In genomic region chr12:105357162-105357691, GRCh38 we compare ENCODE assay signal across 9 cellular contexts. TPM values are rescaled to one million over a fixed set of nuclear protein-coding genes. Genes with fewer than 3 reads are reported as not detected.
DNase-seq lines count a peak whose midpoint lies in the region; ATAC-seq and TF ChIP-seq lines count a peak whose summit lies in the region.
"Had no signal": no experiment of that assay in that cellular context is flagged by ENCODE, and none has a peak within 500 bp of the region (broad histone marks: within the 10 kb centered on the region; RNA-seq: fewer than 3 reads in every experiment).

No MANE protein-coding gene starts in this region.

- ATAC-seq in GM18519 (IDR thresholded peaks at IDR 0.05; ENCODE audit: low FRiP score, unreplicated experiment), result peak; percentile 76
- peak; percentile 53 to 80 for ATAC-seq in natural killer cell treated with Interleukin-12 subunit alpha and Interleukin-12 subunit beta and Interleukin-15 and Interleukin-18, amount 100 ng/mL, for 72 hours
- ATAC-seq in right cardiac atrium, result no peak
- no peak for ATAC-seq in heart left ventricle

- peak overlapping the region; percentile 68 to 73 for H3K27ac Mint-ChIP-seq in natural killer cell treated with Interleukin-12 subunit alpha and Interleukin-12 subunit beta and Interleukin-15 and Interleukin-18, amount 100 ng/mL, for 72 hours

- peaks cover 34% of the 10 kb centered on the region for H3K79me2 ChIP-seq in MM.1S (ENCODE audit: low read length)

- H3K4me1 Mint-ChIP-seq in natural killer cell treated with Interleukin-12 subunit alpha and Interleukin-12 subunit beta and Interleukin-15 and Interleukin-18, amount 100 ng/mL, for 72 hours (ENCODE audit: low read depth in 2 of 2), result peaks cover 43 to 61% of the 10 kb centered on the region in 2 donors

- H3F3A ChIP-seq in MM.1S (ENCODE audit: insufficient read depth, low read length), result peaks cover 21% of the 10 kb centered on the region

- 50 to 63% (median 61%) methylated on average over 6 of the region's 6 CpGs for WGBS in spleen, 5 donors
- 49% methylated on average over 6 of the region's 6 CpGs for WGBS in right cardiac atrium
- WGBS in heart left ventricle, 4 donors, result 53 to 66% (median 56%) methylated on average over 6 of the region's 6 CpGs

- no peaks in the 10 kb centered on the region for H3K27me3 ChIP-seq in MM.1S (replicated peaks; ENCODE audit: insufficient read depth, low read length)
- H3K27me3 ChIP-seq in spleen (replicated peaks in 1 of 7), result no peaks in the 10 kb centered on the region
- H3K27me3 ChIP-seq in right cardiac atrium (ENCODE audit: control insufficient read depth, insufficient read depth), result no peaks in the 10 kb centered on the region
- H3K27me3 ChIP-seq in heart left ventricle, result no peaks in the 10 kb centered on the region
- H3K27me3 ChIP-seq: cardiac muscle cell had no signal

- peaks cover 9% of the 10 kb centered on the region for H3K36me3 Mint-ChIP-seq in natural killer cell treated with Interleukin-12 subunit alpha and Interleukin-12 subunit beta and Interleukin-15 and Interleukin-18, amount 100 ng/mL, for 72 hours

- H3K9ac ChIP-seq in MM.1S (ENCODE audit: low read length), result peak overlapping the region; percentile 27; the same call in 1 of the 2 replicates

- H3K36me3 ChIP-seq in MM.1S (replicated peaks; ENCODE audit: insufficient read depth, low read length), result no peaks in the 10 kb centered on the region
- H3K36me3 ChIP-seq in spleen, result no peaks in the 10 kb centered on the region
- no peaks in the 10 kb centered on the region for H3K36me3 ChIP-seq in heart left ventricle
- H3K36me3 ChIP-seq: cardiac muscle cell had no signal

- H3K9me3 ChIP-seq in MM.1S (replicated peaks; ENCODE audit: insufficient read depth, low read length) (no peaks in the 10 kb centered on the region), spleen (no peaks in the 10 kb centered on the region), right cardiac atrium (ENCODE audit: control insufficient read depth, low read length) (no peaks in the 10 kb centered on the region), heart left ventricle (no peaks in the 10 kb centered on the region)

- peak overlapping the region; percentile 54 for H3K4me2 ChIP-seq in MM.1S (ENCODE audit: low read depth, low read length)

- DNase-seq in HCEC 1CT (peak; percentile 26), MM.1S (peak; percentile 87), spleen (no peak), right cardiac atrium (no peak), heart left ventricle (no peak), NCI-H82 treated with DMSO at 0.1 percent for 48 hours (lab: John Stamatoyannopoulos, UW; ENCODE audit: unreplicated experiment) (no peak)
- no peak for DNase-seq in natural killer cell treated with Interleukin-12 subunit alpha and Interleukin-12 subunit beta and Interleukin-15 and Interleukin-18, amount 100 ng/mL, for 72 hours (ENCODE audit: low spot score)

- TF ChIP-seq CTCF in MM.1S (IDR thresholded peaks at IDR 0.05; ENCODE audit: low read length) (no peak), spleen (IDR thresholded peaks at IDR 0.05 in 8 of 11, conservative IDR thresholded peaks at IDR 0.05 in 3 of 11) (no peak), heart left ventricle (IDR thresholded peaks at IDR 0.05) (no peak)

- peak overlapping the region; percentile 75 for H3K27ac ChIP-seq in MM.1S (ENCODE audit: low read length)
- no peak overlapping the region for H3K27ac ChIP-seq in spleen
- no peak overlapping the region for H3K27ac ChIP-seq in right cardiac atrium (ENCODE audit: low read length)
- no peak overlapping the region for H3K27ac ChIP-seq in heart left ventricle
- H3K27ac ChIP-seq: cardiac muscle cell had no signal

- H3K9me3 Mint-ChIP-seq in natural killer cell treated with Interleukin-12 subunit alpha and Interleukin-12 subunit beta and Interleukin-15 and Interleukin-18, amount 100 ng/mL, for 72 hours, result no peaks in the 10 kb centered on the region

- no peak for TF ChIP-seq POLR2A in spleen (IDR thresholded peaks at IDR 0.05)
- no peak for TF ChIP-seq POLR2A in heart left ventricle (IDR thresholded peaks at IDR 0.05)

- H3K27me3 Mint-ChIP-seq in natural killer cell treated with Interleukin-12 subunit alpha and Interleukin-12 subunit beta and Interleukin-15 and Interleukin-18, amount 100 ng/mL, for 72 hours, result no peaks in the 10 kb centered on the region

- peak overlapping the region; percentile 37 for H3K4me3 ChIP-seq in MM.1S (ENCODE audit: low read length)
- no peak overlapping the region for H3K4me3 ChIP-seq in spleen
- no peak overlapping the region for H3K4me3 ChIP-seq in right cardiac atrium (ENCODE audit: low read length)
- no peak overlapping the region for H3K4me3 ChIP-seq in heart left ventricle
- H3K4me3 ChIP-seq: cardiac muscle cell had no signal

- H3K4me3 Mint-ChIP-seq in natural killer cell treated with Interleukin-12 subunit alpha and Interleukin-12 subunit beta and Interleukin-15 and Interleukin-18, amount 100 ng/mL, for 72 hours, result peak overlapping the region; percentile 51

- H2AFZ ChIP-seq in MM.1S (ENCODE audit: low read length), result peak overlapping the region; percentile 46

- no peaks in the 10 kb centered on the region for H4K20me1 ChIP-seq in MM.1S (ENCODE audit: insufficient read depth, low read length)

- no peaks in the 10 kb centered on the region for H3K9me2 ChIP-seq in MM.1S (replicated peaks; ENCODE audit: insufficient read depth, low read length)

- H3K4me1 ChIP-seq in MM.1S (ENCODE audit: low read length) (peaks cover 29% of the 10 kb centered on the region), spleen (peaks cover 0 to 28% (median 5%) of the 10 kb centered on the region in 6 donors), right cardiac atrium (ENCODE audit: control insufficient read depth, insufficient read depth, low read length) (no peaks in the 10 kb centered on the region), heart left ventricle (peaks cover 0 to 11% (median 5%) of the 10 kb centered on the region in 12 donors)

- intact Hi-C loops in spleen (cut with DNase I; ENCODE audit: low total_unique reads) (no loop called here), right cardiac atrium (cut with DNase I) (no loop called here), heart left ventricle (cut with DNase I) (no loop called here)

RNA-seq across cellular contexts. Expression of gene C12orf75, which starts 26.7 kb away (rescaled TPM):
- 100 to 1,000 TPM in 1 of 2 donors, 10 to 100 TPM in 1; 65.5 to 159 TPM for total RNA-seq in natural killer cell treated with Interleukin-12 subunit alpha and Interleukin-12 subunit beta and Interleukin-15 and Interleukin-18, amount 100 ng/mL, for 72 hours
- total RNA-seq in spleen (10 to 100 TPM; 12.7 to 33.4 (median 17.6) TPM), right cardiac atrium (1 to 10 TPM; 1.5 to 1.8 (median 1.6) TPM), heart left ventricle (10 to 100 TPM in 2 of 9 donors, 1 to 10 TPM in 3, under 1 TPM in 3, not detected in 1; 0.52 to 14.5 (median 1.5) TPM)
- polyA plus RNA-seq in spleen (10 to 100 TPM; 16.5 to 23.5 (median 20.4) TPM), right cardiac atrium (2.1 TPM), heart left ventricle (1 to 10 TPM in 1 of 2 donors, under 1 TPM in 1; 0.33 to 1.7 TPM)

Comparison
In these comparisons a context has a peak if more than half of its experiments do, and no peak if none do; other contexts are left out.
1. ATAC-seq: peak in GM18519 (single experiment) and natural killer cell treated with Interleukin-12 subunit alpha and Interleukin-12 subunit beta and Interleukin-15 and Interleukin-18, amount 100 ng/mL, for 72 hours (2 of 2); none in right cardiac atrium (0 of 2) and heart left ventricle (0 of 4).
2. DNase-seq: peak in HCEC 1CT (single experiment) and MM.1S (single experiment); none in natural killer cell treated with Interleukin-12 subunit alpha and Interleukin-12 subunit beta and Interleukin-15 and Interleukin-18, amount 100 ng/mL, for 72 hours (single experiment), spleen (single experiment), right cardiac atrium (0 of 3), heart left ventricle (0 of 5) and NCI-H82 treated with DMSO at 0.1 percent for 48 hours (single experiment).